Comparison of ENCODE assay signal across 16 cellular contexts in the genomic region with DNA sequence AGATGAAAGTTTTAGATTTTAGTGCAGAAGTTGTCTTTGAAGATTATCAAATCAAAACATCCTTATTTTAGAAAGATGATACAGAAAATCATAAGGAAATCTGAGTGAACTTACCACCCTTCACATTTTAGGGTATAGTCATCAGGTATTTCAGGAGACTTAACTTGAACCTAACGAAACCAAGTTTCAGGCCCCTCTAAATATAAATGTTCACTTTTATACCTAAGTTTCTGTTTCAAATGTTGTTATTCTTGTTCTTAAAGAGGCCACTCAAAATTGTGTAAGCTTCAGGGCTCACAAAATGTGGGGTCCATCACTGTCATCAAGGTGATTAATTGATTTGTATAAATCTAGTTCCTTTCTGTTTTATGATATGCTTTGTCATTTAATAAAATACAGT.
"Had no signal": no experiment of that assay in that cellular context is flagged by ENCODE, and none has a peak within 500 bp of the region (broad histone marks: within the 10 kb centered on the region; RNA-seq: fewer than 3 reads in every experiment).

No MANE protein-coding gene starts in this region.

- DNase-seq: activated CD4-positive, alpha-beta T cell treated with anti-CD3 and anti-CD28 coated beads, Interleukin-2, amount 50 U/mL, for 1 hour; activated CD4-positive, CD25-positive, alpha-beta regulatory T cell; activated T-cell treated with anti-CD3 and anti-CD28 coated beads, Interleukin-2, amount 50 U/mL, for 1 hour; amniotic stem cell; body of pancreas; cortex of kidney; effector CD8-positive, alpha-beta T cell; gastrocnemius medialis; kidney; left ventricle myocardium inferior; nephron progenitor cell; psoas muscle; stimulated activated CD4-positive, alpha-beta T cell treated with anti-CD3 and anti-CD28 coated beads, Interleukin-2, amount 100 ng/mL, for 24 hours; stimulated activated naive B cell treated with anti-CD40 and anti-IgM and Interleukin-4, amounts not matched to agents 10 μg/mL and 1 μg/mL and 100 μg/mL, for 72 hours had no signal

- FAIRE-seq: kidney had no signal

- H3K4me3 ChIP-seq: body of pancreas, gastrocnemius medialis, left ventricle myocardium inferior, psoas muscle had no signal

- ATAC-seq: activated naive CD4-positive, alpha-beta T cell treated with anti-CD3 and anti-CD28 coated beads, Interleukin-2, amount 50 U/mL, for 72 hours; body of pancreas; gastrocnemius medialis; psoas muscle; sciatic nerve; stimulated activated naive B cell treated with anti-CD40 and anti-IgM and Interleukin-4, amounts not matched to agents 10 μg/mL and 1 μg/mL and 100 μg/mL, for 72 hours had no signal
